19 cellular contexts compared by ENCODE assay signal in genomic region chr2:144798019-144798418, GRCh38.
"Had no signal": no experiment of that assay in that cellular context is flagged by ENCODE, and none has a peak within 500 bp of the region (broad histone marks: within the 10 kb centered on the region; RNA-seq: fewer than 3 reads in every experiment).

No MANE protein-coding gene starts in this region.

- H2AFZ ChIP-seq: hepatocyte had no signal

- H3K79me2 ChIP-seq: hepatocyte had no signal

- H3K4me1 Mint-ChIP-seq: naive thymus-derived CD8-positive, alpha-beta T cell had no signal

- H3K4me3 ChIP-seq: colonic mucosa, esophagus squamous epithelium, hepatocyte, psoas muscle, sigmoid colon, skin epidermis, stomach, thoracic aorta, transverse colon had no signal

- H3K36me3 Mint-ChIP-seq: naive thymus-derived CD8-positive, alpha-beta T cell had no signal

- H3K9me3 Mint-ChIP-seq: naive thymus-derived CD8-positive, alpha-beta T cell had no signal

- H3K27me3 ChIP-seq: colonic mucosa, esophagus squamous epithelium, hepatocyte, sigmoid colon, stomach, transverse colon had no signal

- ATAC-seq: left colon; naive thymus-derived CD8-positive, alpha-beta T cell; psoas muscle had no signal

- H3K4me1 ChIP-seq: colonic mucosa, esophagus squamous epithelium, psoas muscle, sigmoid colon, stomach, transverse colon had no signal

- H3K4me3 Mint-ChIP-seq: naive thymus-derived CD8-positive, alpha-beta T cell had no signal

- DNase-seq: colonic mucosa; dermis blood vessel endothelial cell; esophagus squamous epithelium; foreskin melanocyte; head of caudate nucleus; left colon; mammary epithelial cell; naive thymus-derived CD8-positive, alpha-beta T cell; psoas muscle; retina; sigmoid colon; stimulated activated CD4-positive, alpha-beta T cell treated with anti-CD3 and anti-CD28 coated beads, Interleukin-12 subunit alpha, Interleukin-12 subunit beta, amount 100 ng/mL, for 4 hours; stimulated activated naive CD4-positive, alpha-beta T cell; stomach; substantia nigra; transverse colon had no signal

- H3K27ac ChIP-seq: colonic mucosa, esophagus squamous epithelium, hepatocyte, psoas muscle, sigmoid colon, skin epidermis, stomach, thoracic aorta, transverse colon had no signal

- H3K9me3 ChIP-seq: colonic mucosa, esophagus squamous epithelium, psoas muscle, sigmoid colon, stomach, thoracic aorta, transverse colon had no signal

- H3K36me3 ChIP-seq: colonic mucosa, esophagus squamous epithelium, sigmoid colon, stomach, thoracic aorta, transverse colon had no signal

- H3K27ac Mint-ChIP-seq: naive thymus-derived CD8-positive, alpha-beta T cell had no signal

- H3K4me2 ChIP-seq: hepatocyte had no signal
